Comparison of ENCODE assay signal across 6 cellular contexts in the genomic region with DNA sequence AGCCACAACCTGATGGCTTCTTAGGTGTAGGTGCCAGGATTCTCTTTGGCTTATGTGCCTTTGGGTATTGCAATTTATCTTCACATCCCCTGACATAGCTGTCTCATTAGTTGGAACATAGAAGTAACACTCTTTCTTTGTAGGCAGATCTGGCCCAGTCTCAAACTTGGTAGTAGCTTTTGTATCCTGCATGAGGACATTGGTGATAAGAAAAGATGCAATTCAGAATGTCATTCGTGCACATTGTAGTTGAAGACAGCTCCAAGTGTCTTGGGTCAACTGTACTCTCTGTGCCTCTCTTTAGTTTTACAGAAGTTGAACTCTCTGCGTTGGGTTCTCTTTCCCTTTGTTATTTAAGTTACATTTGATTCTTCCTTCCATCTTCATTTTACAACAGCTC.
"Had no signal": no experiment of that assay in that cellular context is flagged by ENCODE, and none has a peak within 500 bp of the region (broad histone marks: within the 10 kb centered on the region; RNA-seq: fewer than 3 reads in every experiment).

No MANE protein-coding gene starts in this region.

- DNase-seq: IMR-90, KBM-7 had no signal

- H3K27ac ChIP-seq: HL-60 had no signal

- ATAC-seq: HepG2, K562 had no signal

- H3K4me3 ChIP-seq: K562 had no signal

- FAIRE-seq: HepG2, HTR-8/SVneo, K562 had no signal
